ENCODE assay signal across 3 cellular contexts in the genomic region with DNA sequence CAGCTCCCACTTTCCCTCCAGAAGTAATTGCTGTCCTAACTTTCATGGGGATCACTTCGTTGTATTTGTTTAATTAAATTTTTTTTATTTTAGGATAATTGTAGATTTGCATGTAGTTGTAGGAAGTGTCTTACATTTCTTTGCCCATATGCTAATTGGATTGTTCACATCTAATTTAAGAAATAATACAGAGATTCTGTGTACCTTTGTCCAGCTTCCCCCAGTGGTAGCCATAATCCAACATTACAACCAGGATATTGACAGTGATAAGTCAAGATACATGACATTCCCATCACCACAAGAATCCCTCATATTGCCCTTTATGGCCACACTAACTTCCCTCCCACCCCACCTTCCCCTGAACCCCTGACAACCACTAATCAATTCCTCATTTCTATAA.
"Had no signal": no experiment of that assay in that cellular context is flagged by ENCODE, and none has a peak within 500 bp of the region (broad histone marks: within the 10 kb centered on the region; RNA-seq: fewer than 3 reads in every experiment).

No MANE protein-coding gene starts in this region.

- H3K4me3 ChIP-seq: GM12878 had no signal

- DNase-seq: GDM1, GF-D8 had no signal
